In the genomic region with DNA sequence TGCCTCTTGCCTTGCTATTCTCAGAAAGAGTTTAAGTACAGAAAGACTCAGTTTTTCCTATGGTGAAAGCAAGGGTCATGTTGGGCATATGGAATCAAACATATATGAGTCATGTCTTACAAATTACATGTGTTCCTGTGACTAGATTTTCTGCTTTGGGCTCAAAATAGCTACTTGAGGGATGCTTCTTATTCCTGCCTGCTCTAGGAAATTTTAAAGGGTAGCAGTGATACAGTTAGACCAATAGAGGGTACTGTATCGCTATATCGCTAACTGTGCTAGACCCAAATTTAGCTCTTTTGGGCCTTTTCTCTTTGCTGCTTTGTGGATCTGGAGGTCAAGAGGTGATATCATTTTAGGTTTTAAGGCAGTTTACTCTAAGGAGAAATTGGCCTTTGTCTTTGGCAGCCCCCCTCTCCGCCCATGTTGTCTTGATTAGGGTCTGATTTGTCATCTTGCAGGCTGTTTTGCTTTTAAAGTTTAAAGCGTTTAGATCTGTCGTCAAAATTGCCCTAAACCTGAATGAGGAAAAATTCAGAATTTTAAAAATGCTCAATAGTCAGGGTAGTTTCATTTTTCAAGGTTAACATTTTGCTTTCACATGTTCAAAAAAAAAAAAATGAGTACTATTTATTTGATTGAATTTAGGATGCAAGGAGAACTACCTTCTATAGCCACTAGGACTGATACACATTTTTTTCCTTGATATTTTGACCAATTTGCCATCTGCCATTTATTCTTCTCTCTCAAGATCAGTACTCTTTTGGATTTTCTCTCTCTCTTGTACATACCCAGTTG, we compare ENCODE assay signal across 9 cellular contexts. TPM values are rescaled to one million over a fixed set of nuclear protein-coding genes. Genes with fewer than 3 reads are reported as not detected.
DNase-seq lines count a peak whose midpoint lies in the region; ATAC-seq, FAIRE-seq and TF ChIP-seq lines count a peak whose summit lies in the region.
"Had no signal": no experiment of that assay in that cellular context is flagged by ENCODE, and none has a peak within 500 bp of the region (broad histone marks: within the 10 kb centered on the region; RNA-seq: fewer than 3 reads in every experiment).

No MANE protein-coding gene starts in this region.

- H3K27ac ChIP-seq in heart right ventricle (peak overlapping the region in 2 of 10 donors; percentile 22 to 54), tibial artery (no peak overlapping the region), substantia nigra (ENCODE audit: low read depth, low read length, poor library complexity, severe bottlenecking) (no peak overlapping the region)
- H3K27ac ChIP-seq: epithelial cell of prostate had no signal

- DNase-seq in ACHN (peak; percentile 58), GM18507 (ENCODE audit: extremely low spot score, insufficient read length, low read depth) (no peak), heart right ventricle (no peak), tibial artery (no peak), substantia nigra (lab: John Stamatoyannopoulos, UW) (no peak)

- ATAC-seq in heart right ventricle, result peak in 7 of 8 donors; percentile 55 to 82 (median 62)
- ATAC-seq in GM19455 (IDR thresholded peaks at IDR 0.05; ENCODE audit: unreplicated experiment), result no peak
- no peak for ATAC-seq in GM21423 (IDR thresholded peaks at IDR 0.05; ENCODE audit: unreplicated experiment)

- TF ChIP-seq CTCF in WI38 (IDR thresholded peaks at IDR 0.05; ENCODE audit: low read depth, low read length) (peak; percentile 25; the same call in 1 of the 2 replicates), heart right ventricle (IDR thresholded peaks at IDR 0.05) (peak in 8 of 9 donors; percentile 27 to 67 (median 45)), tibial artery (IDR thresholded peaks at IDR 0.05) (peak; percentile 21 to 31)

- H3K4me1 ChIP-seq in heart right ventricle (peaks cover 0 to 77% (median 56%) of the 10 kb centered on the region in 9 donors), tibial artery (peaks cover 0 to 59% (median 19%) of the 10 kb centered on the region in 4 donors)

- H3K9me3 ChIP-seq in heart right ventricle, result no peaks in the 10 kb centered on the region
- no peaks in the 10 kb centered on the region for H3K9me3 ChIP-seq in tibial artery

- H3K4me3 ChIP-seq in WI38 (ENCODE audit: low read depth, low read length) (no peak overlapping the region), heart right ventricle (no peak overlapping the region), tibial artery (no peak overlapping the region)

- in situ Hi-C loops in ACHN (cut with HindIII; ENCODE audit: low pct_ligation_motif_present, low pct_unique_long_range_greater_than_20kb, low sequenced_read_pairs), result loop anchor here (25.0 kb wide), 1 partner anchor 243 kb away; no protein-coding TSS in a partner anchor

- peaks cover 0 to 7% (median 0%) of the 10 kb centered on the region in 9 donors for H3K36me3 ChIP-seq in heart right ventricle
- H3K36me3 ChIP-seq in tibial artery, result no peaks in the 10 kb centered on the region

- H3K27me3 ChIP-seq in heart right ventricle (no peaks in the 10 kb centered on the region), tibial artery (no peaks in the 10 kb centered on the region)

- FAIRE-seq in GM18507 (lab: Jason Lieb, UNC), result peak; percentile 48

- intact Hi-C loops in heart right ventricle (cut with DNase I), result loop anchor here in 8 of 10 donors (2.0 to 10.0 kb wide), 6 partner anchors 51 to 135 kb away; no protein-coding TSS in a partner anchor
- intact Hi-C loops in tibial artery (cut with DNase I; ENCODE audit: low total_unique reads), result no loop called here

- 66 to 75% methylated on average over 5 of the region's 5 CpGs for WGBS in heart right ventricle, 2 donors

RNA-seq across cellular contexts. Expression of a gene that starts 8.8 kb away (rescaled TPM):
- 10 to 100 TPM; 19.8 to 32.9 (median 25.1) TPM for total RNA-seq in heart right ventricle
- polyA plus RNA-seq in heart right ventricle, result 1 to 10 TPM; 6.3 to 9.2 TPM

Comparison
In these comparisons a context has a peak if more than half of its experiments do, and no peak if none do; other contexts are left out.
1. ATAC-seq: peak in heart right ventricle (7 of 8); none in GM19455 (single experiment) and GM21423 (single experiment).
2. Peak in every context shown above with its lines, with median percentiles within 50 percentile points of each other: CTCF ChIP-seq.